ENCODE assay signal across 3 cellular contexts in the genomic region with DNA sequence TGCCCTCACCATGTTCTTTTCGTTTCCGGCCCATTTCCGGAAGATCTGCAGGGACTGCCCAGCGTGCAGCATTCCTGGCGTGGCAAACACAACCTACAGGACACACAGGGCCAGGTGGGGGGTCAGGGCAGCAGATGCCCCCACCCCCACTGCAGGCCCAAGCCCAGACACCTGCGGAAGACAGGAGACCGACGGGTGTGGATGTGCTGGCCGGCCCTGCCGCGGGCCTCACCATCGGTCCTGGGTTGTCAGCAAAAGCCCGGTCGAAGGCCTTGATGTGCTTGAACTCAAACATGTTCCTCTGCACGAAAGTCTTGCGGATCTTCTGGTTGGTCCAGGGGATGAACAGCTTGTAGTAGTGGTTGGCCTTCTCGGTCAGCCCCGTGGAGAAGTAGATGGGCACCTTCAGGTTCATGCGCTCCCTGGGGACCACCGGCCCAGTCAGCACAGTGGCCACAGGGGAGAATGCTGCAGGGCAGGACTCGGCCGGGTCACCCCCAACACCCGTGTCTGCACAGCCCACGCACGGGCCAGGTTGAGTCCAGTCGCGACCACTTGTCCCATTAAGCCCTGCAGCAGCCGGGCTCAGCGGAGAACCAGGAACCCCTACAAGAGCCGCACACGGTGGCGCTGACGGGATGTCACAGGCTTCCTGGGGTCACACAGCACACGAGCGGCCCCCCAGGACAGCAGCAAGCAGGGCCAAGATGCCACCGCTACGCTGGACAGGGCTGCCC.
TF ChIP-seq lines count a peak whose summit lies in the region.

No MANE protein-coding gene starts in this region.

TF ChIP-seq in HCT116, 20 proteins besides CTCF, POLR2A, EP300 and RAD21:
- TF ChIP-seq ELF1 (IDR thresholded peaks at IDR 0.05; ENCODE audit: borderline replicate concordance, low read depth) (no peak), EZH2phosphoT487 (IDR thresholded peaks at IDR 0.05; ENCODE audit: borderline replicate concordance) (no peak), EGR1 (IDR thresholded peaks at IDR 0.05; ENCODE audit: low read depth) (no peak), FOSL1 (IDR thresholded peaks at IDR 0.05; ENCODE audit: low read depth) (no peak), SRF (IDR thresholded peaks at IDR 0.05; ENCODE audit: low read depth) (no peak), YY1 (IDR thresholded peaks at IDR 0.05; ENCODE audit: extremely low read depth, insufficient replicate concordance, low read depth, low read length) (no peak), EZH2 (IDR thresholded peaks at IDR 0.05) (no peak), TCF7L2 (IDR thresholded peaks at IDR 0.05; ENCODE audit: borderline replicate concordance, extremely low read depth, insufficient read depth, insufficient read length) (no peak), ZFX (IDR thresholded peaks at IDR 0.05) (no peak), CEBPB (IDR thresholded peaks at IDR 0.05; ENCODE audit: low read depth) (no peak), CBX3 (IDR thresholded peaks at IDR 0.05; ENCODE audit: low read depth) (no peak), ZNF274 (IDR thresholded peaks at IDR 0.05; ENCODE audit: low read depth, low read length) (no peak), JUND (IDR thresholded peaks at IDR 0.05) (no peak), SP1 (IDR thresholded peaks at IDR 0.05; ENCODE audit: low read depth) (no peak)
- TF ChIP-seq, protein P1, sequence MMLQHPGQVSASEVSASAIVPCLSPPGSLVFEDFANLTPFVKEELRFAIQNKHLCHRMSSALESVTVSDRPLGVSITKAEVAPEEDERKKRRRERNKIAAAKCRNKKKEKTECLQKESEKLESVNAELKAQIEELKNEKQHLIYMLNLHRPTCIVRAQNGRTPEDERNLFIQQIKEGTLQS (IDR thresholded peaks at IDR 0.05): no peak
- TF ChIP-seq, protein P2, sequence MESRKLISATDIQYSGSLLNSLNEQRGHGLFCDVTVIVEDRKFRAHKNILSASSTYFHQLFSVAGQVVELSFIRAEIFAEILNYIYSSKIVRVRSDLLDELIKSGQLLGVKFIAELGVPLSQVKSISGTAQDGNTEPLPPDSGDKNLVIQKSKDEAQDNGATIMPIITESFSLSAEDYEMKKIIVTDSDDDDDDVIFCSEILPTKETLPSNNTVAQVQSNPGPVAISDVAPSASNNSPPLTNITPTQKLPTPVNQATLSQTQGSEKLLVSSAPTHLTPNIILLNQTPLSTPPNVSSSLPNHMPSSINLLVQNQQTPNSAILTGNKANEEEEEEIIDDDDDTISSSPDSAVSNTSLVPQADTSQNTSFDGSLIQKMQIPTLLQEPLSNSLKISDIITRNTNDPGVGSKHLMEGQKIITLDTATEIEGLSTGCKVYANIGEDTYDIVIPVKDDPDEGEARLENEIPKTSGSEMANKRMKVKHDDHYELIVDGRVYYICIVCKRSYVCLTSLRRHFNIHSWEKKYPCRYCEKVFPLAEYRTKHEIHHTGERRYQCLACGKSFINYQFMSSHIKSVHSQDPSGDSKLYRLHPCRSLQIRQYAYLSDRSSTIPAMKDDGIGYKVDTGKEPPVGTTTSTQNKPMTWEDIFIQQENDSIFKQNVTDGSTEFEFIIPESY (IDR thresholded peaks at IDR 0.05; ENCODE audit: extremely low read depth, insufficient replicate concordance, low read length): no peak

TF ChIP-seq in PFSK-1, 5 proteins besides CTCF, POLR2A, EP300 and RAD21:
- no peak for TF ChIP-seq TAF1 (IDR thresholded peaks at IDR 0.05; ENCODE audit: borderline replicate concordance, insufficient read depth, low read length)
- no peak for TF ChIP-seq FOXP2 (optimal IDR thresholded peaks at IDR 0.05; ENCODE audit: borderline replicate concordance, extremely low read depth, extremely low read length, insufficient read depth)
- TF ChIP-seq, protein P3, sequence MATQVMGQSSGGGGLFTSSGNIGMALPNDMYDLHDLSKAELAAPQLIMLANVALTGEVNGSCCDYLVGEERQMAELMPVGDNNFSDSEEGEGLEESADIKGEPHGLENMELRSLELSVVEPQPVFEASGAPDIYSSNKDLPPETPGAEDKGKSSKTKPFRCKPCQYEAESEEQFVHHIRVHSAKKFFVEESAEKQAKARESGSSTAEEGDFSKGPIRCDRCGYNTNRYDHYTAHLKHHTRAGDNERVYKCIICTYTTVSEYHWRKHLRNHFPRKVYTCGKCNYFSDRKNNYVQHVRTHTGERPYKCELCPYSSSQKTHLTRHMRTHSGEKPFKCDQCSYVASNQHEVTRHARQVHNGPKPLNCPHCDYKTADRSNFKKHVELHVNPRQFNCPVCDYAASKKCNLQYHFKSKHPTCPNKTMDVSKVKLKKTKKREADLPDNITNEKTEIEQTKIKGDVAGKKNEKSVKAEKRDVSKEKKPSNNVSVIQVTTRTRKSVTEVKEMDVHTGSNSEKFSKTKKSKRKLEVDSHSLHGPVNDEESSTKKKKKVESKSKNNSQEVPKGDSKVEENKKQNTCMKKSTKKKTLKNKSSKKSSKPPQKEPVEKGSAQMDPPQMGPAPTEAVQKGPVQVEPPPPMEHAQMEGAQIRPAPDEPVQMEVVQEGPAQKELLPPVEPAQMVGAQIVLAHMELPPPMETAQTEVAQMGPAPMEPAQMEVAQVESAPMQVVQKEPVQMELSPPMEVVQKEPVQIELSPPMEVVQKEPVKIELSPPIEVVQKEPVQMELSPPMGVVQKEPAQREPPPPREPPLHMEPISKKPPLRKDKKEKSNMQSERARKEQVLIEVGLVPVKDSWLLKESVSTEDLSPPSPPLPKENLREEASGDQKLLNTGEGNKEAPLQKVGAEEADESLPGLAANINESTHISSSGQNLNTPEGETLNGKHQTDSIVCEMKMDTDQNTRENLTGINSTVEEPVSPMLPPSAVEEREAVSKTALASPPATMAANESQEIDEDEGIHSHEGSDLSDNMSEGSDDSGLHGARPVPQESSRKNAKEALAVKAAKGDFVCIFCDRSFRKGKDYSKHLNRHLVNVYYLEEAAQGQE (IDR thresholded peaks at IDR 0.05; ENCODE audit: insufficient read depth in 1 of 2, low read depth in 2 of 2, low read length in 2 of 2): no peak
- 0 out of 2 replicates have a peak, but pooled peaks have one; percentile 10 for TF ChIP-seq POLR2AphosphoS5 (IDR thresholded peaks at IDR 0.05; ENCODE audit: low read depth, low read length)
- no peak for TF ChIP-seq SIN3A (IDR thresholded peaks at IDR 0.05; ENCODE audit: borderline replicate concordance, insufficient read depth, low read length)

TF ChIP-seq in H1, 55 proteins besides CTCF, POLR2A, EP300 and RAD21:
- TF ChIP-seq KDM4A (IDR thresholded peaks at IDR 0.05; ENCODE audit: low read depth, low read length, severe bottlenecking) (no peak), FOSL1 (IDR thresholded peaks at IDR 0.05; ENCODE audit: insufficient read depth, low read depth, low read length) (no peak), KDM5A (IDR thresholded peaks at IDR 0.05; ENCODE audit: low read length) (no peak), ASH2L (IDR thresholded peaks at IDR 0.05; ENCODE audit: low read length) (no peak), BRCA1 (IDR thresholded peaks at IDR 0.05; ENCODE audit: low read depth, low read length) (no peak), SAP30 (IDR thresholded peaks at IDR 0.05; ENCODE audit: insufficient read depth, insufficient replicate concordance, low read length) (no peak), SP1 (IDR thresholded peaks at IDR 0.05; ENCODE audit: low read depth, low read length) (no peak)
- TF ChIP-seq, protein P4, sequence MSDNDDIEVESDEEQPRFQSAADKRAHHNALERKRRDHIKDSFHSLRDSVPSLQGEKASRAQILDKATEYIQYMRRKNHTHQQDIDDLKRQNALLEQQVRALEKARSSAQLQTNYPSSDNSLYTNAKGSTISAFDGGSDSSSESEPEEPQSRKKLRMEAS (IDR thresholded peaks at IDR 0.05): no peak
